10 cellular contexts compared by ENCODE assay signal in the genomic region with DNA sequence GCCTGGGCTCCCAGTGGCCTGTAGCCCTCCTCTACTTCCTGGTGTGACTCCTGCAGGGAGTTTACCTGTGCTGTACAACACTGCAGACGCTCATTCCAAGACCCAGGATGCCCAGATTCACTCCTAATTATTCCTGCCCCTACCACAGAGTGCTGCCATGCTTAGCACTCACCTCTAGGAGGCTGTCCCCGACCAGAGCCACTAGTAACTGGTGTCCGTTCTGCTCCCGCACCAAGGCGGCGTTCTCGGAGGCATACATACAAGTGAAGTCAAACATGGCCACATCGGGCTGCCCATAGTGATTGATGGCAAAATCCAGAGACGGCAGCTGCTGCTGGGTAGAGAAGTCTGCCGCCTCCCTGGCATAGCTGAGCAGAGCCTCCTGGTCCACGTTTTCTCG.
A peak's percentile ranks its signal among the peaks of the same experiment; 100 is the strongest.
DNase-seq lines count a peak whose midpoint lies in the region; ATAC-seq, FAIRE-seq and TF ChIP-seq lines count a peak whose summit lies in the region.
"Had no signal": no experiment of that assay in that cellular context is flagged by ENCODE, and none has a peak within 500 bp of the region (broad histone marks: within the 10 kb centered on the region; RNA-seq: fewer than 3 reads in every experiment).

No MANE protein-coding gene starts in this region.

- peak; percentile 47 for TF ChIP-seq CTCF in GM12873 (IDR thresholded peaks at IDR 0.05; ENCODE audit: insufficient read depth, low read depth, low read length, missing control alignments)
- peak in 8 of 9 donors; percentile 19 to 54 (median 43) for TF ChIP-seq CTCF in heart right ventricle (IDR thresholded peaks at IDR 0.05)
- peak; percentile 49 for TF ChIP-seq CTCF in retinal pigment epithelial cell (conservative IDR thresholded peaks at IDR 0.05; ENCODE audit: low read depth, low read length)

- H3K9me3 ChIP-seq in heart right ventricle, result no peaks in the 10 kb centered on the region

- WGBS in heart right ventricle, 2 donors, result 58 to 69% methylated on average over 12 of the region's 12 CpGs

- ATAC-seq in heart right ventricle, result peak in 7 of 8 donors; percentile 56 to 76 (median 69)
- ATAC-seq in GM19328 (IDR thresholded peaks at IDR 0.05; ENCODE audit: unreplicated experiment), result no peak

- TF ChIP-seq POLR2A in GM12892 (IDR thresholded peaks at IDR 0.05; ENCODE audit: low read depth, low read length), result no peak
- no peak for TF ChIP-seq POLR2A in erythroblast (IDR thresholded peaks at IDR 0.05; ENCODE audit: low read length)

- no peak for FAIRE-seq in GM12892 (lab: Jason Lieb, UNC)
- FAIRE-seq: GM18507 had no signal

- peak; percentile 18 for DNase-seq in amniotic epithelial cell (ENCODE audit: low read depth)
- peak in 1 of 2 donors; percentile 42 for DNase-seq in heart right ventricle
- DNase-seq in retinal pigment epithelial cell (ENCODE audit: low read depth), result no peak
- DNase-seq in GM12892 (ENCODE audit: insufficient read length), result no peak
- no peak for DNase-seq in activated CD8-positive, alpha-beta memory T cell treated with anti-CD3 and anti-CD28 coated beads for 24 hours
- DNase-seq in erythroblast (lab: John Stamatoyannopoulos, UW), result no peak
- DNase-seq: NCI-H526 treated with DMSO at 0.1 percent for 48 hours had no signal

- H3K4me3 ChIP-seq in heart right ventricle (no peak overlapping the region), retinal pigment epithelial cell (ENCODE audit: low read length) (no peak overlapping the region)

- no peaks in the 10 kb centered on the region for H3K27me3 ChIP-seq in heart right ventricle

- peak overlapping the region in 8 of 10 donors; percentile 28 to 59 (median 48) for H3K27ac ChIP-seq in heart right ventricle

- peaks cover 0 to 88% (median 47%) of the 10 kb centered on the region in 9 donors for H3K36me3 ChIP-seq in heart right ventricle

- H3K4me1 ChIP-seq in heart right ventricle, result peaks cover 2 to 32% (median 15%) of the 10 kb centered on the region in 9 donors

- intact Hi-C loops in heart right ventricle (cut with DNase I), result loop anchor here in 2 of 10 donors (5.0 to 10.0 kb wide), 2 partner anchors 118 to 181 kb away; partner anchors contain the start of gene PEX26 (in 1 of the 2)
